ENCODE assay signal across 19 cellular contexts in genomic region chr14:24226477-24226876, GRCh38.
"Had no signal": no experiment of that assay in that cellular context is flagged by ENCODE, and none has a peak within 500 bp of the region (broad histone marks: within the 10 kb centered on the region; RNA-seq: fewer than 3 reads in every experiment).

No MANE protein-coding gene starts in this region.

- H3K9me3 ChIP-seq: heart left ventricle, pancreas had no signal

- H3K27me3 Mint-ChIP-seq: naive B cell, progenitor cell of endocrine pancreas had no signal

- H3K4me3 ChIP-seq: heart left ventricle, lung, pancreas, smooth muscle cell had no signal

- FAIRE-seq: colon, frontal cortex, pancreas had no signal

- H3K4me2 ChIP-seq: smooth muscle cell had no signal

- H3K27ac Mint-ChIP-seq: nephron, progenitor cell of endocrine pancreas had no signal

- H3K36me3 Mint-ChIP-seq: naive B cell had no signal

- H3K27me3 ChIP-seq: heart left ventricle, pancreas had no signal

- DNase-seq: dermis blood vessel endothelial cell; heart left ventricle; hippocampal formation; left colon; left ventricle myocardium superior; mesenchymal stem cell; naive B cell; occipital lobe; pancreas; right cardiac atrium; stimulated activated CD4-positive, alpha-beta T cell treated with anti-CD3 and anti-CD28 coated beads, Interleukin-2, amount 100 ng/mL, for 48 hours; stimulated activated naive CD4-positive, alpha-beta T cell treated with Interleukin-2 at 50 U/mL for 16 hours; trophoblast cell had no signal

- ATAC-seq: heart left ventricle, left colon, left ventricle myocardium superior, pancreas, right cardiac atrium had no signal

- H3K9me3 Mint-ChIP-seq: naive B cell, nephron had no signal

- H3K27ac ChIP-seq: heart left ventricle, pancreas had no signal
